In the genomic region with DNA sequence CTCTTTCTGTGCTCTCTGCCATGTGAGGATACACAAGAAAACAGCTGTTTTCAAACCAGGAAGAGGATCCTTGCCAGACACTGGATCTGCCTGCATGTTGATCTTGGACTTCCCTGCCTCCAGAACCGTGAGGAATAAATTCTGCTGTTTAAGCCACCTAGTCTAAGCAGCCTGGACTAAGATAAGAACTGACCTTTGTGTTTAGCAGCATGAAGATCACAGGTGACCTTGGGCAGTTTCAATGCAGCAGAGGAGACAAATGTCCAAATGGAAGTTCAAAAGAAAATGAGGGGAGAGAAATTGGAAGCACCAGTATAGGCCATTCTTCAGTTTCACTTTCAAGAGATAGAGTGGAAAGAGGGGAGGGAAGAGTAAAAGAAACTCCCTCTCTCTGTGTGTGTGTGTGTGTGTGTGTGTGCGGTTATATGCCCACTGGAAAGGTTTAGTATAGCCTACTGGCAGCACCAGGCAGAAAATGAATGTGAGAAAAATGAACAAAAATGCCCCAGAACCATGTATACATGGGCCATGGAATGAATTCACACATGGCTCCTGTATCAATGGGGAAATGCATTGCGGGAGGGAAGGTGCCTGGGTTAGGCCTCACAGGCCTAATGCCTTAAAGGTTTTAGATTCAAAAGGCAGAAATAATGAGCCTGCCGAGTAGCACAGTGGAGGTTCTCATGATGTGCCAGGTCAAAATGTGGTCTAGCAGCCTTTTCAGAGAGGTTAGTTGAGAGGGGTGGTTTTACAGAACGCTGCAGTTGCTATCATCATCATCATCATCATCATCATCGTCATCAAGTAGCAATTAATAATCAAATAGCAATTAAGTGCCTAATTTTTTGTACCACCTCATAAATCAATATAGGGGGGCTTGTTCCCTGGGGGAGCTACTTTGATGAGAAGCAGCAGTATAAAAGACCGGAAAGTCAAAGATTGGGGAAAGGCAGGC, we compare ENCODE assay signal across 1 cellular context.
A peak's percentile ranks its signal among the peaks of the same experiment; 100 is the strongest.
TF ChIP-seq lines count a peak whose summit lies in the region.

No MANE protein-coding gene starts in this region.

TF ChIP-seq in HepG2, 621 proteins besides CTCF, POLR2A, EP300 and RAD21 (continued from another document):
- TF ChIP-seq, protein P1, sequence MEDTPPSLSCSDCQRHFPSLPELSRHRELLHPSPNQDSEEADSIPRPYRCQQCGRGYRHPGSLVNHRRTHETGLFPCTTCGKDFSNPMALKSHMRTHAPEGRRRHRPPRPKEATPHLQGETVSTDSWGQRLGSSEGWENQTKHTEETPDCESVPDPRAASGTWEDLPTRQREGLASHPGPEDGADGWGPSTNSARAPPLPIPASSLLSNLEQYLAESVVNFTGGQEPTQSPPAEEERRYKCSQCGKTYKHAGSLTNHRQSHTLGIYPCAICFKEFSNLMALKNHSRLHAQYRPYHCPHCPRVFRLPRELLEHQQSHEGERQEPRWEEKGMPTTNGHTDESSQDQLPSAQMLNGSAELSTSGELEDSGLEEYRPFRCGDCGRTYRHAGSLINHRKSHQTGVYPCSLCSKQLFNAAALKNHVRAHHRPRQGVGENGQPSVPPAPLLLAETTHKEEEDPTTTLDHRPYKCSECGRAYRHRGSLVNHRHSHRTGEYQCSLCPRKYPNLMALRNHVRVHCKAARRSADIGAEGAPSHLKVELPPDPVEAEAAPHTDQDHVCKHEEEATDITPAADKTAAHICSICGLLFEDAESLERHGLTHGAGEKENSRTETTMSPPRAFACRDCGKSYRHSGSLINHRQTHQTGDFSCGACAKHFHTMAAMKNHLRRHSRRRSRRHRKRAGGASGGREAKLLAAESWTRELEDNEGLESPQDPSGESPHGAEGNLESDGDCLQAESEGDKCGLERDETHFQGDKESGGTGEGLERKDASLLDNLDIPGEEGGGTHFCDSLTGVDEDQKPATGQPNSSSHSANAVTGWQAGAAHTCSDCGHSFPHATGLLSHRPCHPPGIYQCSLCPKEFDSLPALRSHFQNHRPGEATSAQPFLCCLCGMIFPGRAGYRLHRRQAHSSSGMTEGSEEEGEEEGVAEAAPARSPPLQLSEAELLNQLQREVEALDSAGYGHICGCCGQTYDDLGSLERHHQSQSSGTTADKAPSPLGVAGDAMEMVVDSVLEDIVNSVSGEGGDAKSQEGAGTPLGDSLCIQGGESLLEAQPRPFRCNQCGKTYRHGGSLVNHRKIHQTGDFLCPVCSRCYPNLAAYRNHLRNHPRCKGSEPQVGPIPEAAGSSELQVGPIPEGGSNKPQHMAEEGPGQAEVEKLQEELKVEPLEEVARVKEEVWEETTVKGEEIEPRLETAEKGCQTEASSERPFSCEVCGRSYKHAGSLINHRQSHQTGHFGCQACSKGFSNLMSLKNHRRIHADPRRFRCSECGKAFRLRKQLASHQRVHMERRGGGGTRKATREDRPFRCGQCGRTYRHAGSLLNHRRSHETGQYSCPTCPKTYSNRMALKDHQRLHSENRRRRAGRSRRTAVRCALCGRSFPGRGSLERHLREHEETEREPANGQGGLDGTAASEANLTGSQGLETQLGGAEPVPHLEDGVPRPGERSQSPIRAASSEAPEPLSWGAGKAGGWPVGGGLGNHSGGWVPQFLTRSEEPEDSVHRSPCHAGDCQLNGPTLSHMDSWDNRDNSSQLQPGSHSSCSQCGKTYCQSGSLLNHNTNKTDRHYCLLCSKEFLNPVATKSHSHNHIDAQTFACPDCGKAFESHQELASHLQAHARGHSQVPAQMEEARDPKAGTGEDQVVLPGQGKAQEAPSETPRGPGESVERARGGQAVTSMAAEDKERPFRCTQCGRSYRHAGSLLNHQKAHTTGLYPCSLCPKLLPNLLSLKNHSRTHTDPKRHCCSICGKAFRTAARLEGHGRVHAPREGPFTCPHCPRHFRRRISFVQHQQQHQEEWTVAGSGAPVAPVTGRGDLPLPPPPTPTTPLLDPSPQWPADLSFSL (CRISPR knock-in tag; IDR thresholded peaks at IDR 0.05), result peak; percentile 42; the same call in 1 of the 2 replicates
- TF ChIP-seq, protein P2, sequence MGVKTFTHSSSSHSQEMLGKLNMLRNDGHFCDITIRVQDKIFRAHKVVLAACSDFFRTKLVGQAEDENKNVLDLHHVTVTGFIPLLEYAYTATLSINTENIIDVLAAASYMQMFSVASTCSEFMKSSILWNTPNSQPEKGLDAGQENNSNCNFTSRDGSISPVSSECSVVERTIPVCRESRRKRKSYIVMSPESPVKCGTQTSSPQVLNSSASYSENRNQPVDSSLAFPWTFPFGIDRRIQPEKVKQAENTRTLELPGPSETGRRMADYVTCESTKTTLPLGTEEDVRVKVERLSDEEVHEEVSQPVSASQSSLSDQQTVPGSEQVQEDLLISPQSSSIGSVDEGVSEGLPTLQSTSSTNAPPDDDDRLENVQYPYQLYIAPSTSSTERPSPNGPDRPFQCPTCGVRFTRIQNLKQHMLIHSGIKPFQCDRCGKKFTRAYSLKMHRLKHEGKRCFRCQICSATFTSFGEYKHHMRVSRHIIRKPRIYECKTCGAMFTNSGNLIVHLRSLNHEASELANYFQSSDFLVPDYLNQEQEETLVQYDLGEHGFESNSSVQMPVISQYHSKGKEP (CRISPR knock-in tag; IDR thresholded peaks at IDR 0.05), result no peak
- TF ChIP-seq, protein P3, sequence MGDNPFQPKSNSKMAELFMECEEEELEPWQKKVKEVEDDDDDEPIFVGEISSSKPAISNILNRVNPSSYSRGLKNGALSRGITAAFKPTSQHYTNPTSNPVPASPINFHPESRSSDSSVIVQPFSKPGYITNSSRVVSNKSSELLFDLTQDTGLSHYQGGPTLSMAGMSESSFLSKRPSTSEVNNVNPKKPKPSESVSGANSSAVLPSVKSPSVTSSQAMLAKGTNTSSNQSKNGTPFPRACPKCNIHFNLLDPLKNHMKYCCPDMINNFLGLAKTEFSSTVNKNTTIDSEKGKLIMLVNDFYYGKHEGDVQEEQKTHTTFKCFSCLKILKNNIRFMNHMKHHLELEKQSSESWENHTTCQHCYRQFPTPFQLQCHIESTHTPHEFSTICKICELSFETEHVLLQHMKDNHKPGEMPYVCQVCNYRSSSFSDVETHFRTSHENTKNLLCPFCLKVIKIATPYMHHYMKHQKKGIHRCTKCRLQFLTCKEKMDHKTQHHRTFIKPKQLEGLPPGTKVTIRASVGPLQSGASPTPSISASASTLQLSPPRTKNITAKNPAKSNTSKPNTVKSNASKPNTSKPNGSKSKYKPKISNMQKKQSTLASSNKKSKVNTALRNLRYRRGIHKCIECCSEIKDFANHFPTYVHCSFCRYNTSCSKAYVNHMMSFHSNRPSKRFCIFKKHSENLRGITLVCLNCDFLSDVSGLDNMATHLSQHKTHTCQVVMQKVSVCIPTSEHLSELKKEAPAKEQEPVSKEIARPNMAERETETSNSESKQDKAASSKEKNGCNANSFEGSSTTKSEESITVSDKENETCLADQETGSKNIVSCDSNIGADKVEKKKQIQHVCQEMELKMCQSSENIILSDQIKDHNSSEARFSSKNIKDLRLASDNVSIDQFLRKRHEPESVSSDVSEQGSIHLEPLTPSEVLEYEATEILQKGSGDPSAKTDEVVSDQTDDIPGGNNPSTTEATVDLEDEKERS (CRISPR knock-in tag; IDR thresholded peaks at IDR 0.05), result peak; percentile 99
- TF ChIP-seq ZNF138 (CRISPR knock-in tag; IDR thresholded peaks at IDR 0.05; ENCODE audit: low read depth), result no peak
- TF ChIP-seq ZNF878 (CRISPR knock-in tag; IDR thresholded peaks at IDR 0.05), result 0 out of 2 replicates have a peak, but pooled peaks have one; percentile 26
- no peak for TF ChIP-seq FOXA1 (IDR thresholded peaks at IDR 0.05)
- TF ChIP-seq FOXA1 (CRISPR knock-in tag; IDR thresholded peaks at IDR 0.05), result 0 out of 2 replicates have a peak, but pooled peaks have one; percentile 27
- TF ChIP-seq THAP11 (CRISPR knock-in tag; IDR thresholded peaks at IDR 0.05), result 0 out of 2 replicates have a peak, but pooled peaks have one; percentile 26
- 0 out of 2 replicates have a peak, but pooled peaks have one; percentile 36 for TF ChIP-seq KMT2B (CRISPR knock-in tag; IDR thresholded peaks at IDR 0.05)
- 0 out of 2 replicates have a peak, but pooled peaks have one; percentile 25 for TF ChIP-seq FOXO1 (CRISPR knock-in tag; IDR thresholded peaks at IDR 0.05)
- TF ChIP-seq MAFK (conservative IDR thresholded peaks at IDR 0.05 in 1 of 2, IDR thresholded peaks at IDR 0.05 in 1 of 2; ENCODE audit: low read length in 2 of 2), result 0 out of 4 replicates have a peak, but pooled peaks of 1 of the 2 experiments have one; percentile 15
- peak; percentile 78 for TF ChIP-seq ZNF644 (CRISPR knock-in tag; IDR thresholded peaks at IDR 0.05; ENCODE audit: low read depth)
- TF ChIP-seq HMG20B (CRISPR knock-in tag; conservative IDR thresholded peaks at IDR 0.05), result 0 out of 2 replicates have a peak, but pooled peaks have one; percentile 17
- TF ChIP-seq TCF7 (IDR thresholded peaks at IDR 0.05; ENCODE audit: low read depth), result 0 out of 2 replicates have a peak, but pooled peaks have one; percentile 35
- no peak for TF ChIP-seq TARDBP (CRISPR knock-in tag; IDR thresholded peaks at IDR 0.05)
- TF ChIP-seq ZBTB42 (CRISPR knock-in tag; IDR thresholded peaks at IDR 0.05), result no peak
- no peak for TF ChIP-seq NKX3-1 (CRISPR knock-in tag; IDR thresholded peaks at IDR 0.05)
- TF ChIP-seq EHMT2 (IDR thresholded peaks at IDR 0.05; ENCODE audit: borderline replicate concordance, low read depth, low read length), result peak; percentile 44; the same call in 1 of the 2 replicates
- TF ChIP-seq SAP130 (CRISPR knock-in tag; IDR thresholded peaks at IDR 0.05; ENCODE audit: low read depth), result peak; percentile 49; the same call in 1 of the 2 replicates
- TF ChIP-seq HNF4A (CRISPR knock-in tag; IDR thresholded peaks at IDR 0.05), result peak; percentile 81
- TF ChIP-seq POGZ (CRISPR knock-in tag; IDR thresholded peaks at IDR 0.05), result peak; percentile 33; the same call in 1 of the 2 replicates
- peak; percentile 41; the same call in 1 of the 2 replicates for TF ChIP-seq ESRRA (CRISPR knock-in tag; IDR thresholded peaks at IDR 0.05; ENCODE audit: low read depth)
- no peak for TF ChIP-seq HDAC1 (CRISPR knock-in tag; IDR thresholded peaks at IDR 0.05)
- peak; percentile 32 for TF ChIP-seq ZNF501 (CRISPR knock-in tag; IDR thresholded peaks at IDR 0.05)
- TF ChIP-seq GATAD2A (CRISPR knock-in tag; IDR thresholded peaks at IDR 0.05), result peak; percentile 72
- TF ChIP-seq ZNF3 (CRISPR knock-in tag; IDR thresholded peaks at IDR 0.05), result no peak
- 0 out of 2 replicates have a peak, but pooled peaks have one; percentile 26 for TF ChIP-seq BCL6 (CRISPR knock-in tag; IDR thresholded peaks at IDR 0.05)
- TF ChIP-seq, protein P4, sequence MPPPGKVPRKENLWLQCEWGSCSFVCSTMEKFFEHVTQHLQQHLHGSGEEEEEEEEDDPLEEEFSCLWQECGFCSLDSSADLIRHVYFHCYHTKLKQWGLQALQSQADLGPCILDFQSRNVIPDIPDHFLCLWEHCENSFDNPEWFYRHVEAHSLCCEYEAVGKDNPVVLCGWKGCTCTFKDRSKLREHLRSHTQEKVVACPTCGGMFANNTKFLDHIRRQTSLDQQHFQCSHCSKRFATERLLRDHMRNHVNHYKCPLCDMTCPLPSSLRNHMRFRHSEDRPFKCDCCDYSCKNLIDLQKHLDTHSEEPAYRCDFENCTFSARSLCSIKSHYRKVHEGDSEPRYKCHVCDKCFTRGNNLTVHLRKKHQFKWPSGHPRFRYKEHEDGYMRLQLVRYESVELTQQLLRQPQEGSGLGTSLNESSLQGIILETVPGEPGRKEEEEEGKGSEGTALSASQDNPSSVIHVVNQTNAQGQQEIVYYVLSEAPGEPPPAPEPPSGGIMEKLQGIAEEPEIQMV (CRISPR knock-in tag; IDR thresholded peaks at IDR 0.05; ENCODE audit: low read depth), result no peak
- TF ChIP-seq NAIF1 (CRISPR knock-in tag; IDR thresholded peaks at IDR 0.05; ENCODE audit: borderline replicate concordance), result 0 out of 2 replicates have a peak, but pooled peaks have one; percentile 13
- TF ChIP-seq FOXK1 (CRISPR knock-in tag; IDR thresholded peaks at IDR 0.05; ENCODE audit: borderline replicate concordance, low read depth), result peak; percentile 40; the same call in 1 of the 2 replicates
- TF ChIP-seq CBX5 (CRISPR knock-in tag; IDR thresholded peaks at IDR 0.05; ENCODE audit: borderline replicate concordance), result peak; percentile 62
- TF ChIP-seq, protein P5, sequence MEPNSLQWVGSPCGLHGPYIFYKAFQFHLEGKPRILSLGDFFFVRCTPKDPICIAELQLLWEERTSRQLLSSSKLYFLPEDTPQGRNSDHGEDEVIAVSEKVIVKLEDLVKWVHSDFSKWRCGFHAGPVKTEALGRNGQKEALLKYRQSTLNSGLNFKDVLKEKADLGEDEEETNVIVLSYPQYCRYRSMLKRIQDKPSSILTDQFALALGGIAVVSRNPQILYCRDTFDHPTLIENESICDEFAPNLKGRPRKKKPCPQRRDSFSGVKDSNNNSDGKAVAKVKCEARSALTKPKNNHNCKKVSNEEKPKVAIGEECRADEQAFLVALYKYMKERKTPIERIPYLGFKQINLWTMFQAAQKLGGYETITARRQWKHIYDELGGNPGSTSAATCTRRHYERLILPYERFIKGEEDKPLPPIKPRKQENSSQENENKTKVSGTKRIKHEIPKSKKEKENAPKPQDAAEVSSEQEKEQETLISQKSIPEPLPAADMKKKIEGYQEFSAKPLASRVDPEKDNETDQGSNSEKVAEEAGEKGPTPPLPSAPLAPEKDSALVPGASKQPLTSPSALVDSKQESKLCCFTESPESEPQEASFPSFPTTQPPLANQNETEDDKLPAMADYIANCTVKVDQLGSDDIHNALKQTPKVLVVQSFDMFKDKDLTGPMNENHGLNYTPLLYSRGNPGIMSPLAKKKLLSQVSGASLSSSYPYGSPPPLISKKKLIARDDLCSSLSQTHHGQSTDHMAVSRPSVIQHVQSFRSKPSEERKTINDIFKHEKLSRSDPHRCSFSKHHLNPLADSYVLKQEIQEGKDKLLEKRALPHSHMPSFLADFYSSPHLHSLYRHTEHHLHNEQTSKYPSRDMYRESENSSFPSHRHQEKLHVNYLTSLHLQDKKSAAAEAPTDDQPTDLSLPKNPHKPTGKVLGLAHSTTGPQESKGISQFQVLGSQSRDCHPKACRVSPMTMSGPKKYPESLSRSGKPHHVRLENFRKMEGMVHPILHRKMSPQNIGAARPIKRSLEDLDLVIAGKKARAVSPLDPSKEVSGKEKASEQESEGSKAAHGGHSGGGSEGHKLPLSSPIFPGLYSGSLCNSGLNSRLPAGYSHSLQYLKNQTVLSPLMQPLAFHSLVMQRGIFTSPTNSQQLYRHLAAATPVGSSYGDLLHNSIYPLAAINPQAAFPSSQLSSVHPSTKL (CRISPR knock-in tag; IDR thresholded peaks at IDR 0.05), result peak; percentile 37; the same call in 1 of the 2 replicates
